ENCODE assay signal across 10 cellular contexts in the genomic region with DNA sequence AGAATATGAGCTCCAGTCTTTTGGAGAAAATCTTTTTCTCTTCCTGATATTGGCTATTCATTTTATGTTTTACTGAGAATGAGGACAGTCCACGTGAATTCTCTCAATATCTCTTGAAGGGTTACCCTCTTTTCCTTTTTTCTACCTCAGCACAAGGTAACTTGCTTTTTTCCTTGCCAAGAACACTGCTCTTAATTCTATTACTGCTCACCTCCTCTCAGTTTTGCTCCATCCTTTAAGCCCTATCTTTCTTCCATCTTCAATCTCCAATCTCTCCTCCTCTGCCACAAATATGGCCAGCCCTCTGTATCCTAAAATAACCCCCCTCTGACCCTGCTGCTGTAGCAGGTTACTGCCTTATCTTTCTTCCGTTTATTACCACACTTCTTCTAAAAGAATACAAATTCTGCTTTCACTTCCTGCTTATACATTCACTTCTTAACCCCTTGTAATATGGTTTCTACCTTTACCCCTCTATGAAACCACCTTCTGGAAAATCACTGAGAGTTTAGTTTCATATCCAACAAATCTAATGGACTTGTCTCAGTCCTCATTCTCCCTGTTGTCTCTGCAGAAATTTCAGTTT.
DNase-seq lines count a peak whose midpoint lies in the region; ATAC-seq, FAIRE-seq and TF ChIP-seq lines count a peak whose summit lies in the region.
"Had no signal": no experiment of that assay in that cellular context is flagged by ENCODE, and none has a peak within 500 bp of the region (broad histone marks: within the 10 kb centered on the region; RNA-seq: fewer than 3 reads in every experiment).

No MANE protein-coding gene starts in this region.

- H3K27me3 ChIP-seq in effector memory CD4-positive, alpha-beta T cell (replicated peaks; ENCODE audit: control insufficient read depth, insufficient read depth, low read length, poor library complexity, severe bottlenecking): no peaks in the 10 kb centered on the region

- H3K27ac ChIP-seq in effector memory CD4-positive, alpha-beta T cell (ENCODE audit: insufficient read depth, low read length, poor library complexity, severe bottlenecking): no peak overlapping the region

- H3K36me3 ChIP-seq in effector memory CD4-positive, alpha-beta T cell (ENCODE audit: control insufficient read depth, insufficient read depth, low read length): no peaks in the 10 kb centered on the region

- no peak overlapping the region for H3K4me3 ChIP-seq in fibroblast of villous mesenchyme (ENCODE audit: low read depth, low read length)
- H3K4me3 ChIP-seq in effector memory CD4-positive, alpha-beta T cell (ENCODE audit: insufficient read depth, low read depth, low read length, poor library complexity, severe bottlenecking): no peak overlapping the region

- H3K4me1 ChIP-seq in effector memory CD4-positive, alpha-beta T cell (ENCODE audit: control insufficient read depth, insufficient read depth, low read length, poor library complexity, severe bottlenecking): peaks cover 9% of the 10 kb centered on the region

- no peak for FAIRE-seq in H54 (lab: Jason Lieb, UNC)

- ATAC-seq in GM18508 (IDR thresholded peaks at IDR 0.05; ENCODE audit: insufficient read depth, unreplicated experiment) (peak; percentile 41), GM21825 (IDR thresholded peaks at IDR 0.05; ENCODE audit: unreplicated experiment) (peak; percentile 51)

- DNase-seq in M059J (ENCODE audit: low read depth) (peak; percentile 25), fibroblast of villous mesenchyme (ENCODE audit: low read depth) (peak; percentile 30), iPS-NIHi11 (ENCODE audit: low spot score) (no peak), H54 (ENCODE audit: insufficient read length, low spot score) (no peak), NCI-H226 (no peak)
- no peak for DNase-seq in effector memory CD4-positive, alpha-beta T cell
- DNase-seq: midbrain, NCI-H748 treated with DMSO at 0.1 percent for 48 hours had no signal

- TF ChIP-seq CTCF in fibroblast of villous mesenchyme (IDR thresholded peaks at IDR 0.05; ENCODE audit: insufficient read depth, low read depth, low read length): no peak

- TF ChIP-seq POLR2A in H54 (IDR thresholded peaks at IDR 0.05; ENCODE audit: low read depth, low read length): no peak

- H3K9me3 ChIP-seq in effector memory CD4-positive, alpha-beta T cell (ENCODE audit: control insufficient read depth, low read length): no peaks in the 10 kb centered on the region

Comparison
In these comparisons a context has a peak if more than half of its experiments do, and no peak if none do; other contexts are left out.
1. DNase-seq: peak in M059J (single experiment) and fibroblast of villous mesenchyme (single experiment); none in iPS-NIHi11 (single experiment), effector memory CD4-positive, alpha-beta T cell (0 of 3), H54 (single experiment) and NCI-H226 (single experiment).